Comparison of ENCODE assay signal across 9 cellular contexts in genomic region chr14:54622189-54622958, GRCh38. TPM values are rescaled to one million over a fixed set of nuclear protein-coding genes. Genes with fewer than 3 reads are reported as not detected.
DNase-seq lines count a peak whose midpoint lies in the region; ATAC-seq, FAIRE-seq and TF ChIP-seq lines count a peak whose summit lies in the region.
"Had no signal": no experiment of that assay in that cellular context is flagged by ENCODE, and none has a peak within 500 bp of the region (broad histone marks: within the 10 kb centered on the region; RNA-seq: fewer than 3 reads in every experiment).

No MANE protein-coding gene starts in this region.

- no peak overlapping the region for H3K4me2 ChIP-seq in K562 (ENCODE audit: insufficient read depth, low read length)

- TF ChIP-seq CTCF in K562 (IDR thresholded peaks at IDR 0.05 in 2 of 3, conservative IDR thresholded peaks at IDR 0.05 in 1 of 3; ENCODE audit: insufficient read depth in 2 of 3, low read depth in 1 of 3, low read length in 3 of 3), result no peak

- no peaks in the 10 kb centered on the region for H4K20me1 ChIP-seq in K562 (replicated peaks; ENCODE audit: control insufficient read depth, insufficient read depth, low read length)

- H3K27me3 ChIP-seq in K562 (ENCODE audit: control insufficient read depth in 2 of 2, insufficient read depth in 2 of 2, low read length in 2 of 2) (no peaks in the 10 kb centered on the region), HAP-1 (ENCODE audit: low read depth) (no peaks in the 10 kb centered on the region)

- H3K9me3 ChIP-seq in K562 (replicated peaks; ENCODE audit: control insufficient read depth, insufficient read depth, low read depth, low read length) (no peaks in the 10 kb centered on the region), HAP-1 (no peaks in the 10 kb centered on the region)

- CTCF ChIA-PET in K562 (lab: Yijun Ruan, JAX; ENCODE audit: low intra/inter-chr PET ratio), result no interaction called here

- no peaks in the 10 kb centered on the region; the same call in 2 of the 3 replicates for H3K79me2 ChIP-seq in K562 (ENCODE audit: control insufficient read depth, insufficient read depth, low read length)

- ATAC-seq in GM19455 (IDR thresholded peaks at IDR 0.05; ENCODE audit: unreplicated experiment), result peak; percentile 85
- peak; percentile 59 for ATAC-seq in HG03196 (IDR thresholded peaks at IDR 0.05; ENCODE audit: unreplicated experiment)
- ATAC-seq in K562, result peak; percentile 40; the same call in 1 of the 3 replicates

- peaks cover 3 to 9% of the 10 kb centered on the region in 2 experiments; a peak in 4 of 5 replicates for H3K4me1 ChIP-seq in K562 (replicated peaks in 1 of 2; ENCODE audit: control insufficient read depth in 2 of 2, insufficient read depth in 2 of 2, low read length in 2 of 2)
- H3K4me1 ChIP-seq in HAP-1, result peaks cover 19% of the 10 kb centered on the region

- intact Hi-C loops in K562 (cut with micrococcal nuclease), result no loop called here

- TF ChIP-seq POLR2A in K562 (conservative IDR thresholded peaks at IDR 0.05), result no peak

- H3K4me3 ChIP-seq in K562, result no peak overlapping the region
- no peak overlapping the region for H3K4me3 ChIP-seq in HAP-1

- DNase-seq in CMK (ENCODE audit: low read depth) (peak; percentile 8), K562 (ENCODE audit: extremely low read depth in 1 of 4, low spot score in 3 of 4) (peak in 2 of 4 experiments; percentile 17 to 24), C1 segment of cervical spinal cord (lab: John Stamatoyannopoulos, UW) (no peak), HAP-1 (ENCODE audit: low spot score in 2 of 2) (no peak), UCSD-AML1 (lab: John Stamatoyannopoulos, UW; ENCODE audit: unreplicated experiment) (no peak), GM03348 (ENCODE audit: low spot score) (no peak)
- DNase-seq: naive B cell had no signal

- in situ Hi-C loops in K562 (cut with MboI) (no loop called here), HAP-1 (cut with MboI; ENCODE audit: low sequenced_read_pairs) (no loop called here)

- no peak for FAIRE-seq in K562 (lab: Jason Lieb, UNC)

- no TSS peak for BruUV-seq in K562 (replicated peaks; lab: Mats Ljungman, UMichigan)

- no peak overlapping the region for H2AFZ ChIP-seq in K562 (ENCODE audit: low read depth, low read length)

- no peaks in the 10 kb centered on the region for H3K9me1 ChIP-seq in K562 (ENCODE audit: control insufficient read depth, insufficient read depth, low read length)

- 38% methylated on average over 5 of the region's 9 CpGs for WGBS in K562 (ENCODE audit: insufficient coverage, low coverage, missing lambda C conversion rate)

- no peaks in the 10 kb centered on the region for H3K36me3 ChIP-seq in K562 (ENCODE audit: control insufficient read depth, insufficient read depth, low read length)
- no peaks in the 10 kb centered on the region for H3K36me3 ChIP-seq in HAP-1 (replicated peaks)

- H3K27ac ChIP-seq in K562 (ENCODE audit: extremely low read depth, low read depth, low read length), result no peak overlapping the region

- H3K9ac ChIP-seq in K562 (ENCODE audit: insufficient read depth in 1 of 2, low read depth in 2 of 2, low read length in 2 of 2), result no peak overlapping the region

- TF ChIP-seq EP300 in K562 (IDR thresholded peaks at IDR 0.05; ENCODE audit: low read length), result no peak

- POLR2A ChIA-PET in K562 (lab: Yijun Ruan, JAX), result interaction anchor here (0.6 to 1.2 kb wide), 2 partner anchors 9 to 42 kb away, joined by 4 to 6 read pairs; no protein-coding TSS in a partner anchor

- no peak for TF ChIP-seq RAD21 in K562 (CRISPR knock-in tag; conservative IDR thresholded peaks at IDR 0.05 in 1 of 2, IDR thresholded peaks at IDR 0.05 in 1 of 2)

TF ChIP-seq in K562, 482 proteins besides CTCF, POLR2A, EP300 and RAD21 (continues in another document):
- no peak for TF ChIP-seq ZNF699 (CRISPR knock-in tag; IDR thresholded peaks at IDR 0.05; ENCODE audit: insufficient replicate concordance)
- TF ChIP-seq ZBTB40 (IDR thresholded peaks at IDR 0.05), result peak; percentile 64
- TF ChIP-seq ZBTB40 (CRISPR knock-in tag; IDR thresholded peaks at IDR 0.05), result no peak
- peak; percentile 41; the same call in 1 of the 2 replicates for TF ChIP-seq ARID1B (IDR thresholded peaks at IDR 0.05)
- 0 out of 4 replicates have a peak, but pooled peaks of 1 of the 2 experiments have one; percentile 13 for TF ChIP-seq KDM1A (IDR thresholded peaks at IDR 0.05)
- no peak for TF ChIP-seq POLR3G (IDR thresholded peaks at IDR 0.05; ENCODE audit: extremely low read depth, insufficient read length, insufficient replicate concordance)
- TF ChIP-seq ZNF445 (CRISPR knock-in tag; IDR thresholded peaks at IDR 0.05; ENCODE audit: low read depth), result no peak

RNA-seq across cellular contexts. Expression of gene SAMD4A, which starts 55.4 kb away (rescaled TPM):
- 45.6 and 45.9 TPM in 2 replicates for total RNA-seq in K562 (2011; cell fraction: chromatin; rRNA removed; ENCODE audit: low replicate concordance)
- 19.3 and 20.0 TPM in 2 replicates for total RNA-seq in K562 (2011; cell fraction: nucleolus; rRNA removed)
- 26.3 and 45.6 TPM in 2 replicates for total RNA-seq in K562 (2011; cell fraction: nucleoplasm; rRNA removed)
- total RNA-seq in K562 (2014; rRNA removed) (3.2 and 3.8 TPM in 2 replicates), K562 (2014; rRNA removed; fragmentation: Illumina TruSeq; extraction: Trizol) (4.1 and 4.6 TPM in 2 replicates), K562 (2015; rRNA removed; fragmentation: Illumina TruSeq; extraction: Trizol) (3.3 and 4.0 TPM in 2 replicates), K562 (2021) (6.8 TPM in 2 replicates)
- polyA plus RNA-seq in K562 (2011; rRNA removed) (3.4 and 3.9 TPM in 2 replicates), K562 (2014; fragmentation: Illumina TruSeq; extraction: Trizol) (4.1 and 4.6 TPM in 2 replicates), K562 (2014; fragmentation: Nextera tagmentation; extraction: Ambion mirVana) (1 to 10 TPM in 1 of 2 experiments, under 1 TPM in 1; 0.66 to 1.9 TPM), K562 (2014; rRNA removed) (3.0 and 3.5 TPM in 2 replicates)
- polyA plus RNA-seq in K562 (2011; cell fraction: cytosol; rRNA removed), result 3.2 and 3.5 TPM in 2 replicates
- 15.6 and 27.5 TPM in 2 replicates for polyA plus RNA-seq in K562 (2011; cell fraction: nucleus; rRNA removed)
- 6.0 and 6.1 TPM in 2 replicates for polyA plus RNA-seq in K562 (2012)
- polyA minus RNA-seq in K562 (2011; rRNA and poly(A)+ RNA removed), result 14.9 and 15.7 TPM in 2 replicates
- 6.8 and 10.1 TPM in 2 replicates for polyA minus RNA-seq in K562 (2011; cell fraction: cytosol; rRNA and poly(A)+ RNA removed)
- polyA minus RNA-seq in K562 (2011; cell fraction: nucleus; rRNA and poly(A)+ RNA removed), result 20.5 and 27.5 TPM in 2 replicates
